9 cellular contexts compared by ENCODE assay signal in genomic region chr1:18951818-18952391, GRCh38. TPM values are rescaled to one million over a fixed set of nuclear protein-coding genes. Genes with fewer than 3 reads are reported as not detected.
DNase-seq lines count a peak whose midpoint lies in the region; ATAC-seq and TF ChIP-seq lines count a peak whose summit lies in the region.
"Had no signal": no experiment of that assay in that cellular context is flagged by ENCODE, and none has a peak within 500 bp of the region (broad histone marks: within the 10 kb centered on the region; RNA-seq: fewer than 3 reads in every experiment).

No MANE protein-coding gene starts in this region.

- H3K9ac ChIP-seq in SK-N-SH: no peak overlapping the region

- no peaks in the 10 kb centered on the region for H3K27me3 ChIP-seq in SK-N-SH (ENCODE audit: insufficient read depth)

- H3K36me3 ChIP-seq in SK-N-SH (replicated peaks in 1 of 2; ENCODE audit: control insufficient read depth in 1 of 2, insufficient read depth in 2 of 2, low read length in 1 of 2): peaks cover 0 to 9% of the 10 kb centered on the region in 2 experiments

- peak; percentile 81 to 88 for DNase-seq in activated CD4-positive, alpha-beta T cell treated with anti-CD3 and anti-CD28 coated beads, Interleukin-2, amount 50 U/mL, for 48 hours
- DNase-seq in epithelial cell of esophagus (ENCODE audit: low read depth) (no peak), SK-N-SH (no peak), KG1 (lab: John Stamatoyannopoulos, UW) (no peak), DMS79 (lab: John Stamatoyannopoulos, UW) (no peak)
- peak; percentile 88 for DNase-seq in stimulated activated CD4-positive, alpha-beta T cell treated with anti-CD3 and anti-CD28 coated beads, Interleukin-1b, Interleukin-23, amount 100 ng/mL, for 48 hours

- POLR2A ChIA-PET in SK-N-SH (lab: Yijun Ruan, JAX): no interaction called here

- no peak for TF ChIP-seq EP300 in SK-N-SH (IDR thresholded peaks at IDR 0.05; ENCODE audit: borderline replicate concordance in 1 of 2, low read depth in 1 of 2, low read length in 1 of 2)

- CTCF ChIA-PET in SK-N-SH (lab: Yijun Ruan, JAX): interaction anchor here (0.6 to 2.9 kb wide), 4 partner anchors 39 to 231 kb away, joined by 3 to 8 read pairs (median 3); no protein-coding TSS in a partner anchor

- H3K4me2 ChIP-seq in SK-N-SH: no peak overlapping the region

- H3K9me2 ChIP-seq in SK-N-SH: no peaks in the 10 kb centered on the region

- no peak overlapping the region for H2AFZ ChIP-seq in SK-N-SH (ENCODE audit: low read depth)

- peaks cover 4% of the 10 kb centered on the region for H3F3A ChIP-seq in SK-N-SH (replicated peaks; ENCODE audit: insufficient read depth)

- H3K27ac ChIP-seq in SK-N-SH (ENCODE audit: low read depth in 2 of 2, low read length in 1 of 2): no peak overlapping the region

- H3K79me2 ChIP-seq in SK-N-SH (ENCODE audit: insufficient read depth): peaks cover 86% of the 10 kb centered on the region

- H3K9me3 ChIP-seq in SK-N-SH: no peaks in the 10 kb centered on the region

- 87% methylated on average over 6 of the region's 8 CpGs for WGBS in SK-N-SH (ENCODE audit: low lambda C conversion rate)

- peaks cover 21% of the 10 kb centered on the region for H4K20me1 ChIP-seq in SK-N-SH (ENCODE audit: insufficient read depth)

- peaks cover 20 to 33% of the 10 kb centered on the region in 2 experiments; a peak in 3 of 4 replicates for H3K4me1 ChIP-seq in SK-N-SH (ENCODE audit: control insufficient read depth in 1 of 2, insufficient read depth in 2 of 2, low read depth in 1 of 2, low read length in 1 of 2)

- no peak for TF ChIP-seq RAD21 in SK-N-SH (IDR thresholded peaks at IDR 0.05; ENCODE audit: low read length)

- ATAC-seq in GM18867 (IDR thresholded peaks at IDR 0.05; ENCODE audit: unreplicated experiment): peak; percentile 41
- ATAC-seq in HG03280 (IDR thresholded peaks at IDR 0.05; ENCODE audit: unreplicated experiment): peak; percentile 38

- TF ChIP-seq CTCF in epithelial cell of esophagus (IDR thresholded peaks at IDR 0.05; ENCODE audit: insufficient read depth, low read depth, low read length, missing control alignments) (no peak), SK-N-SH (IDR thresholded peaks at IDR 0.05) (no peak)

- H3K4me3 ChIP-seq in epithelial cell of esophagus (ENCODE audit: low read length) (peak overlapping the region; percentile 97), SK-N-SH (ENCODE audit: low read depth in 2 of 2, low read length in 1 of 2) (no peak overlapping the region)
- H3K4me3 ChIP-seq: lung had no signal

TF ChIP-seq in SK-N-SH, 30 proteins besides CTCF, POLR2A, EP300 and RAD21:
- TF ChIP-seq ELF1 (IDR thresholded peaks at IDR 0.05): no peak
- TF ChIP-seq RCOR1 (IDR thresholded peaks at IDR 0.05; ENCODE audit: low read length): no peak
- no peak for TF ChIP-seq GABPA (IDR thresholded peaks at IDR 0.05; ENCODE audit: low read depth)
- no peak for TF ChIP-seq POLR2AphosphoS5 (IDR thresholded peaks at IDR 0.05; ENCODE audit: low read depth, low read length)
- TF ChIP-seq CHD2 (IDR thresholded peaks at IDR 0.05; ENCODE audit: low read length, partially characterized antibody): no peak
- TF ChIP-seq USF2 (IDR thresholded peaks at IDR 0.05; ENCODE audit: borderline replicate concordance, low read depth, low read length): no peak
- TF ChIP-seq FOXM1 (IDR thresholded peaks at IDR 0.05; ENCODE audit: low read depth): no peak
- TF ChIP-seq ZBTB33 (IDR thresholded peaks at IDR 0.05; ENCODE audit: borderline replicate concordance, low read depth): no peak
- no peak for TF ChIP-seq YY1 (IDR thresholded peaks at IDR 0.05; ENCODE audit: low read depth)
- no peak for TF ChIP-seq TEAD4 (IDR thresholded peaks at IDR 0.05; ENCODE audit: borderline replicate concordance, insufficient read depth)
- TF ChIP-seq SMC3 (IDR thresholded peaks at IDR 0.05; ENCODE audit: low read depth, low read length): no peak
- TF ChIP-seq USF1 (IDR thresholded peaks at IDR 0.05; ENCODE audit: borderline replicate concordance, low read depth): no peak
- TF ChIP-seq TAF1 (IDR thresholded peaks at IDR 0.05; ENCODE audit: borderline replicate concordance, low read depth, low read length): no peak
- TF ChIP-seq NFIC (IDR thresholded peaks at IDR 0.05; ENCODE audit: borderline replicate concordance): no peak
- TF ChIP-seq MEF2A (IDR thresholded peaks at IDR 0.05; ENCODE audit: borderline replicate concordance, low read depth): no peak
- no peak for TF ChIP-seq IRF3 (IDR thresholded peaks at IDR 0.05; ENCODE audit: low read depth, low read length)

RNA-seq across cellular contexts. Expression of gene IFFO2, which starts 4.6 kb away (rescaled TPM):
- polyA plus RNA-seq in SK-N-SH (2012; rRNA removed): 10.5 TPM in 2 replicates
- 8.2 and 9.1 TPM in 2 replicates for polyA plus RNA-seq in SK-N-SH (2012; cell fraction: cytosol; rRNA removed)
- polyA plus RNA-seq in SK-N-SH (2012; cell fraction: nucleus; rRNA removed): 18.5 and 29.7 TPM in 2 replicates

RNA-seq across cellular contexts. Expression of gene ALDH4A1, which starts 49.5 kb away (rescaled TPM):
- 18.5 and 26.2 TPM in 2 replicates for polyA plus RNA-seq in SK-N-SH (2012; rRNA removed)
- 11.9 and 17.9 TPM in 2 replicates for polyA plus RNA-seq in SK-N-SH (2012; cell fraction: cytosol; rRNA removed)
- polyA plus RNA-seq in SK-N-SH (2012; cell fraction: nucleus; rRNA removed): 38.5 and 69.7 TPM in 2 replicates

Comparison
In these comparisons a context has a peak if more than half of its experiments do, and no peak if none do; other contexts are left out.
1. DNase-seq: peak in activated CD4-positive, alpha-beta T cell treated with anti-CD3 and anti-CD28 coated beads, Interleukin-2, amount 50 U/mL, for 48 hours (2 of 2) and stimulated activated CD4-positive, alpha-beta T cell treated with anti-CD3 and anti-CD28 coated beads, Interleukin-1b, Interleukin-23, amount 100 ng/mL, for 48 hours (single experiment); none in epithelial cell of esophagus (single experiment), SK-N-SH (single experiment), KG1 (single experiment) and DMS79 (single experiment).